Comparison of ENCODE assay signal across 13 cellular contexts in genomic region chr2:213229814-213230213, GRCh38. TPM values are rescaled to one million over a fixed set of nuclear protein-coding genes. Genes with fewer than 3 reads are reported as not detected.
DNase-seq lines count a peak whose midpoint lies in the region; ATAC-seq and TF ChIP-seq lines count a peak whose summit lies in the region.
"Had no signal": no experiment of that assay in that cellular context is flagged by ENCODE, and none has a peak within 500 bp of the region (broad histone marks: within the 10 kb centered on the region; RNA-seq: fewer than 3 reads in every experiment).

No MANE protein-coding gene starts in this region.

- H3K4me1 ChIP-seq in Caco-2 = peaks cover 4% of the 10 kb centered on the region; the same call in 1 of the 2 replicates

- H3K27me3 ChIP-seq in Caco-2 (replicated peaks; ENCODE audit: control insufficient read depth, insufficient read depth, low read length) = no peaks in the 10 kb centered on the region

- CTCF ChIA-PET in Caco-2 (lab: Charles Lee) = no interaction called here

- H3K9me3 Mint-ChIP-seq in Caco-2 (ENCODE audit: unreplicated experiment) = no peaks in the 10 kb centered on the region
- H3K9me3 Mint-ChIP-seq: type B pancreatic cell had no signal

- no TSS peak for BruUV-seq in Caco-2 (replicated peaks; lab: Mats Ljungman, UMichigan)

- intact Hi-C loops in Caco-2 (cut with micrococcal nuclease; ENCODE audit: unreplicated experiment) = loop anchor here (10.0 kb wide), 1 partner anchor 1575 kb away; the partner anchor contains the start of gene BARD1

- no peaks in the 10 kb centered on the region for H3K36me3 Mint-ChIP-seq in Caco-2 (ENCODE audit: insufficient read depth, unreplicated experiment)
- H3K36me3 Mint-ChIP-seq: type B pancreatic cell had no signal

- DNase-seq in GM03348 (ENCODE audit: low spot score) (peak; percentile 5), SW480 (ENCODE audit: low spot score) (peak; percentile 29), lung microvascular endothelial cell (ENCODE audit: low read depth in 2 of 2) (peak; percentile 9 to 71), NCI-H2029 treated with DMSO at 0.1 percent for 48 hours (lab: John Stamatoyannopoulos, UW) (no peak), Caco-2 (no peak)
- DNase-seq in stimulated activated CD4-positive, alpha-beta T cell treated with anti-CD3 and anti-CD28 coated beads, Interleukin-4, amount 100 ng/mL, for 1 hour = no peak
- DNase-seq: activated CD8-positive, alpha-beta memory T cell treated with anti-CD3 and anti-CD28 coated beads, Interleukin-2, amount 50 U/mL, for 48 hours; cortex of kidney; NCI-H2171 had no signal

- no peak overlapping the region for H3K4me3 ChIP-seq in Caco-2 (ENCODE audit: low read depth, low read length)
- H3K4me3 ChIP-seq: SK-N-MC had no signal

- no peak for TF ChIP-seq CTCF in Caco-2 (IDR thresholded peaks at IDR 0.05; ENCODE audit: insufficient read depth in 1 of 2, low read depth in 1 of 2, low read length in 1 of 2, severe bottlenecking in 1 of 2, unreplicated experiment in 1 of 2)

- no peaks in the 10 kb centered on the region for H3K27me3 Mint-ChIP-seq in Caco-2 (ENCODE audit: insufficient read depth, unreplicated experiment)
- H3K27me3 Mint-ChIP-seq: type B pancreatic cell had no signal

- POLR2A ChIA-PET in Caco-2 (lab: Charles Lee) = no interaction called here

- no peak overlapping the region for H3K4me3 Mint-ChIP-seq in Caco-2 (ENCODE audit: unreplicated experiment)
- H3K4me3 Mint-ChIP-seq: type B pancreatic cell had no signal

- H3K27ac Mint-ChIP-seq in Caco-2 (ENCODE audit: unreplicated experiment) = no peak overlapping the region
- H3K27ac Mint-ChIP-seq: type B pancreatic cell had no signal

- H3K9me3 ChIP-seq in Caco-2 = no peaks in the 10 kb centered on the region

- no peaks in the 10 kb centered on the region for H3K36me3 ChIP-seq in Caco-2 (ENCODE audit: control insufficient read depth, insufficient read depth, low read length)

- peaks cover 12% of the 10 kb centered on the region for H3K4me1 Mint-ChIP-seq in Caco-2 (ENCODE audit: low read depth, unreplicated experiment)

- ATAC-seq in HG02610 (IDR thresholded peaks at IDR 0.05; ENCODE audit: unreplicated experiment) = peak; percentile 33
- no peak for ATAC-seq in HG03520 (IDR thresholded peaks at IDR 0.05; ENCODE audit: unreplicated experiment)

RNA-seq across cellular contexts. Expression of gene SPAG16, which starts 54.5 kb away (rescaled TPM):
- total RNA-seq in lung microvascular endothelial cell = 9.1 and 9.4 TPM in 2 replicates
- total RNA-seq in Caco-2 (2022) = 21.5 and 25.3 TPM in 2 replicates

Comparison
In these comparisons a context has a peak if more than half of its experiments do, and no peak if none do; other contexts are left out.
1. DNase-seq: peak in GM03348 (single experiment), SW480 (single experiment) and lung microvascular endothelial cell (2 of 2); none in NCI-H2029 treated with DMSO at 0.1 percent for 48 hours (single experiment), stimulated activated CD4-positive, alpha-beta T cell treated with anti-CD3 and anti-CD28 coated beads, Interleukin-4, amount 100 ng/mL, for 1 hour (single experiment) and Caco-2 (0 of 2).